ENCODE assay signal across 28 cellular contexts in the genomic region with DNA sequence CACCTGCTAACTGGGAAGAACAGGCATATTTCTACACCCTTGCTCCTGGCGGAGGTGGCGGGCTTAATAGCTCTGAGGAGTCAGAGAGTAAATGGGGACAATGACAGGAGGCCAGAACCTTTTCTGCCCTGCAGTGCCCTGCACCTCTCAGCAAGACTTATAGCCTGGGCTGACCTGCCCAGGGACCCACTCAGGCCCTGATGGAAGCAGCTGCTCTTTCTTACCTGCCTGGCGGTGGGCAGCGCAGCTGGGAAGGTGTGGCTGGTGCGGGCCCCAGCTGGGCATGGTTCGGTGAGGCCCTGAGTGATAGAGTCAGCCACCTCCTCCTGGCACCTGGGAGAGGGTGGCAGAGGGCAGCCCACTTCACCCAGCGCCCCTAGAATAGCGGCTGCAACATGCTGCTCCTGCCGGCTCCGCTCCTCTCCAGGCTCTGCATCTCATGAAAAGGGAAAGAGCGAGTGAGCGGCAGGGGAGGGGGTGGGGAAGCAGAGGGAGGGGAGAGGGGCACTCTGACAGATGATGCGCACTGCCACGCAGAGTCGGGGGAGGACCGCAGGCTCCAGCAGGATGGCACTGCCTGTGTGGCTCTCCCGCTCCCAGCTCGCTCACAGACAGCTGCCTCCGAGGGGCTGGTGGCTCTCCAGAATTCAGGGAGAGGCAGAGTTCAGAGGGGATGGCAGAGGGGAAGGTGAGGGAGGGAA. TPM values are rescaled to one million over a fixed set of nuclear protein-coding genes. Genes with fewer than 3 reads are reported as not detected.
A peak's percentile ranks its signal among the peaks of the same experiment; 100 is the strongest.
DNase-seq lines count a peak whose midpoint lies in the region; ATAC-seq and FAIRE-seq lines count a peak whose summit lies in the region.
"Had no signal": no experiment of that assay in that cellular context is flagged by ENCODE, and none has a peak within 500 bp of the region (broad histone marks: within the 10 kb centered on the region; RNA-seq: fewer than 3 reads in every experiment).

A gene with protein sequence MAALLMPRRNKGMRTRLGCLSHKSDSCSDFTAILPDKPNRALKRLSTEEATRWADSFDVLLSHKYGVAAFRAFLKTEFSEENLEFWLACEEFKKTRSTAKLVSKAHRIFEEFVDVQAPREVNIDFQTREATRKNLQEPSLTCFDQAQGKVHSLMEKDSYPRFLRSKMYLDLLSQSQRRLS (minus strand): TSS at position 460 of the 701 bp plus-strand sequence. CDS start 14,938 bp downstream, outside the sequence.

- FAIRE-seq in frontal cortex (lab: Jason Lieb, UNC) = no peak
- FAIRE-seq: colon, D721Med, endometrium, GM12891 had no signal

- H3K27ac ChIP-seq in temporal lobe (ENCODE audit: low read depth, low read length) = no peak within 1 kb of the TSS
- H3K27ac ChIP-seq: heart left ventricle, Peyer's patch, upper lobe of left lung had no signal

- H3K27me3 Mint-ChIP-seq in naive thymus-derived CD8-positive, alpha-beta T cell = peaks cover 12 to 29% (median 25%) of the 10 kb centered on the region in 5 donors

- DNase-seq in NCI-H345 (lab: John Stamatoyannopoulos, UW) = peak; percentile 55
- no peak for DNase-seq in NCI-H345 treated with DMSO at 0.1 percent for 48 hours (lab: John Stamatoyannopoulos, UW; ENCODE audit: unreplicated experiment)
- DNase-seq in NCI-H2107 treated with DMSO at 0.1 percent for 48 hours (lab: John Stamatoyannopoulos, UW; ENCODE audit: unreplicated experiment) = peak; percentile 40
- no peak for DNase-seq in frontal cortex (ENCODE audit: low spot score in 2 of 2)
- no peak for DNase-seq in naive thymus-derived CD8-positive, alpha-beta T cell
- DNase-seq: activated CD4-positive, alpha-beta memory T cell treated with anti-CD3 and anti-CD28 coated beads, Interleukin-2, amount 10 ng/mL, durations not matched to agents 7 days and 5 days; activated CD4-positive, CD25-positive, alpha-beta regulatory T cell; activated T-cell treated with anti-CD3 and anti-CD28 coated beads, Interleukin-2, amount 50 U/mL, for 48 hours; C1 segment of cervical spinal cord; heart left ventricle; islet precursor cell; naive B cell; NCI-H2081; NK-92 treated with Interleukin-12 subunit alpha and Interleukin-12 subunit beta, amount 100 ng/mL, for 24 hours; Peyer's patch; stimulated activated CD4-positive, alpha-beta T cell treated with anti-CD3 and anti-CD28 coated beads, Interleukin-1b, Interleukin-23, amount 100 ng/mL, for 48 hours; stimulated activated naive CD4-positive, alpha-beta T cell treated with Interleukin-2 at 50 U/mL for 16 hours had no signal

- POLR2A ChIA-PET in naive thymus-derived CD8-positive, alpha-beta T cell (lab: Charles Lee) = no interaction called here

- ATAC-seq in GM19463 (IDR thresholded peaks at IDR 0.05; ENCODE audit: unreplicated experiment) (no peak), GM21447 (IDR thresholded peaks at IDR 0.05; ENCODE audit: unreplicated experiment) (no peak)
- ATAC-seq in naive thymus-derived CD8-positive, alpha-beta T cell = no peak
- ATAC-seq: activated naive CD4-positive, alpha-beta T cell treated with anti-CD3 and anti-CD28 coated beads, Interleukin-2, amount 50 U/mL, for 72 hours; heart left ventricle had no signal

- H3K9me3 Mint-ChIP-seq in naive thymus-derived CD8-positive, alpha-beta T cell = no peaks in the 10 kb centered on the region
- H3K9me3 Mint-ChIP-seq: activated CD4-positive, alpha-beta memory T cell treated with anti-CD3 and anti-CD28 coated beads, Interleukin-2, amount 10 ng/mL, durations not matched to agents 7 days and 5 days; memory B cell; naive B cell had no signal

- no peak within 1 kb of the TSS for H3K27ac Mint-ChIP-seq in naive thymus-derived CD8-positive, alpha-beta T cell
- H3K27ac Mint-ChIP-seq: activated CD4-positive, alpha-beta memory T cell treated with anti-CD3 and anti-CD28 coated beads, Interleukin-2, amount 10 ng/mL, durations not matched to agents 7 days and 5 days; activated naive CD4-positive, alpha-beta T cell treated with anti-CD3 and anti-CD28 coated beads, Interleukin-2, amount 50 U/mL, for 72 hours; memory B cell; naive B cell had no signal

- no peaks in the 10 kb centered on the region for H3K4me1 Mint-ChIP-seq in naive thymus-derived CD8-positive, alpha-beta T cell
- H3K4me1 Mint-ChIP-seq: naive B cell had no signal

- H3K36me3 Mint-ChIP-seq in naive thymus-derived CD8-positive, alpha-beta T cell = no peaks in the 10 kb centered on the region
- H3K36me3 Mint-ChIP-seq: activated naive CD4-positive, alpha-beta T cell treated with anti-CD3 and anti-CD28 coated beads, Interleukin-2, amount 50 U/mL, for 72 hours; memory B cell; naive B cell had no signal

- H3K4me3 Mint-ChIP-seq in naive thymus-derived CD8-positive, alpha-beta T cell = no peak within 1 kb of the TSS
- H3K4me3 Mint-ChIP-seq: activated CD4-positive, alpha-beta memory T cell treated with anti-CD3 and anti-CD28 coated beads, Interleukin-2, amount 10 ng/mL, durations not matched to agents 7 days and 5 days; memory B cell; naive B cell had no signal

RNA-seq across cellular contexts. Expression of the gene that starts here (rescaled TPM):
- total RNA-seq in frontal cortex (39.5 TPM), temporal lobe (11.3 TPM)
- total RNA-seq in naive thymus-derived CD8-positive, alpha-beta T cell = not detected
- not detected for polyA plus RNA-seq in naive thymus-derived CD8-positive, alpha-beta T cell
- total RNA-seq: activated CD4-positive, alpha-beta memory T cell treated with anti-CD3 and anti-CD28 coated beads, Interleukin-2, amount 10 ng/mL, durations not matched to agents 7 days and 5 days; activated naive CD4-positive, alpha-beta T cell treated with anti-CD3 and anti-CD28 coated beads, Interleukin-2, amount 50 U/mL, for 72 hours; Peyer's patch; SK-MEL-5 had no signal
- polyA plus RNA-seq: heart left ventricle had no signal

Comparison
In these comparisons a context has a peak if more than half of its experiments do, and no peak if none do; other contexts are left out.
1. RNA of the gene that starts here (total RNA-seq): 39.5 TPM in frontal cortex (single experiment) and 11.3 TPM in temporal lobe (single experiment); not detected in naive thymus-derived CD8-positive, alpha-beta T cell; every median in the first group is over 10 times any median in the second.
2. DNase-seq: peak in NCI-H345 (single experiment) and NCI-H2107 treated with DMSO at 0.1 percent for 48 hours (single experiment); none in NCI-H345 treated with DMSO at 0.1 percent for 48 hours (single experiment), frontal cortex (0 of 2) and naive thymus-derived CD8-positive, alpha-beta T cell (0 of 10).